ENCODE assay signal across 16 cellular contexts in genomic region chr2:175557810-175558377, GRCh38.
DNase-seq lines count a peak whose midpoint lies in the region; ATAC-seq and TF ChIP-seq lines count a peak whose summit lies in the region.
"Had no signal": no experiment of that assay in that cellular context is flagged by ENCODE, and none has a peak within 500 bp of the region (broad histone marks: within the 10 kb centered on the region; RNA-seq: fewer than 3 reads in every experiment).

No MANE protein-coding gene starts in this region.

- ATAC-seq in HG02840 (IDR thresholded peaks at IDR 0.05; ENCODE audit: low FRiP score, unreplicated experiment) = no peak
- ATAC-seq: CD8-positive, alpha-beta T cell; Panc1 had no signal

- no peak overlapping the region for H3K4me3 ChIP-seq in parathyroid adenoma (ENCODE audit: low read depth, low read length)
- H3K4me3 ChIP-seq: BLaER1, SJCRH30 had no signal

- H3K9me3 ChIP-seq in parathyroid adenoma (ENCODE audit: control insufficient read depth, low read length) = no peaks in the 10 kb centered on the region
- H3K9me3 ChIP-seq: BLaER1, SJCRH30 had no signal

- DNase-seq in Kasumi-1 (lab: John Stamatoyannopoulos, UW) (peak; percentile 39 to 60), NCI-H69 (lab: John Stamatoyannopoulos, UW) (peak; percentile 58), islet precursor cell (peak; percentile 54), SW 1271 (lab: John Stamatoyannopoulos, UW) (no peak), DMS79 treated with DMSO at 0.1 percent for 48 hours (lab: John Stamatoyannopoulos, UW) (no peak)
- no peak for DNase-seq in activated CD4-positive, alpha-beta memory T cell treated with anti-CD3 and anti-CD28 coated beads, Interleukin-2, amount 10 ng/mL, durations not matched to agents 7 days and 5 days
- DNase-seq: CD8-positive, alpha-beta T cell; KG1; NCI-H2029; NCI-H2227 treated with DMSO at 0.1 percent for 48 hours; NCI-H524; SJCRH30 had no signal

- no peaks in the 10 kb centered on the region for H3K9me3 Mint-ChIP-seq in activated CD4-positive, alpha-beta memory T cell treated with anti-CD3 and anti-CD28 coated beads, Interleukin-2, amount 10 ng/mL, durations not matched to agents 7 days and 5 days
- H3K9me3 Mint-ChIP-seq: CD8-positive, alpha-beta T cell had no signal

- H3K9ac ChIP-seq in parathyroid adenoma = no peak overlapping the region
- H3K9ac ChIP-seq: BLaER1 had no signal

- H3K27ac ChIP-seq in parathyroid adenoma = no peak overlapping the region
- H3K27ac ChIP-seq: BLaER1, SJCRH30 had no signal

- H3K27ac Mint-ChIP-seq in activated CD4-positive, alpha-beta memory T cell treated with anti-CD3 and anti-CD28 coated beads, Interleukin-2, amount 10 ng/mL, durations not matched to agents 7 days and 5 days = no peak overlapping the region
- H3K27ac Mint-ChIP-seq: CD8-positive, alpha-beta T cell had no signal

- no peaks in the 10 kb centered on the region for H3K79me2 ChIP-seq in parathyroid adenoma

- no peaks in the 10 kb centered on the region for H3K27me3 ChIP-seq in parathyroid adenoma (ENCODE audit: control insufficient read depth, insufficient read depth, low read length)
- H3K27me3 ChIP-seq: BLaER1 had no signal

- peak overlapping the region; percentile 19 for H3K4me2 ChIP-seq in parathyroid adenoma (ENCODE audit: low read length)
- H3K4me2 ChIP-seq: BLaER1 had no signal

- no peaks in the 10 kb centered on the region for H3K4me1 Mint-ChIP-seq in activated CD4-positive, alpha-beta memory T cell treated with anti-CD3 and anti-CD28 coated beads, Interleukin-2, amount 10 ng/mL, durations not matched to agents 7 days and 5 days

- no peaks in the 10 kb centered on the region for H3K36me3 Mint-ChIP-seq in activated CD4-positive, alpha-beta memory T cell treated with anti-CD3 and anti-CD28 coated beads, Interleukin-2, amount 10 ng/mL, durations not matched to agents 7 days and 5 days (ENCODE audit: low read depth)
- H3K36me3 Mint-ChIP-seq: CD8-positive, alpha-beta T cell had no signal

- H3K27me3 Mint-ChIP-seq in activated CD4-positive, alpha-beta memory T cell treated with anti-CD3 and anti-CD28 coated beads, Interleukin-2, amount 10 ng/mL, durations not matched to agents 7 days and 5 days = peaks cover 10% of the 10 kb centered on the region

- CTCF ChIA-PET in activated CD4-positive, alpha-beta memory T cell treated with anti-CD3 and anti-CD28 coated beads, Interleukin-2, amount 10 ng/mL, durations not matched to agents 7 days and 5 days (lab: Charles Lee) = no interaction called here

- H3K36me3 ChIP-seq in parathyroid adenoma (ENCODE audit: control insufficient read depth, insufficient read depth, low read length) = no peaks in the 10 kb centered on the region
- H3K36me3 ChIP-seq: BLaER1, SJCRH30 had no signal

- peak overlapping the region; percentile 44 for H2AFZ ChIP-seq in parathyroid adenoma

- TF ChIP-seq CTCF in parathyroid adenoma (IDR thresholded peaks at IDR 0.05) = no peak

- POLR2A ChIA-PET in activated CD4-positive, alpha-beta memory T cell treated with anti-CD3 and anti-CD28 coated beads, Interleukin-2, amount 10 ng/mL, durations not matched to agents 7 days and 5 days (lab: Charles Lee) = no interaction called here

- H3K4me3 Mint-ChIP-seq in activated CD4-positive, alpha-beta memory T cell treated with anti-CD3 and anti-CD28 coated beads, Interleukin-2, amount 10 ng/mL, durations not matched to agents 7 days and 5 days = no peak overlapping the region
- H3K4me3 Mint-ChIP-seq: CD8-positive, alpha-beta T cell had no signal

- H3K4me1 ChIP-seq in parathyroid adenoma = no peaks in the 10 kb centered on the region
- H3K4me1 ChIP-seq: BLaER1, SJCRH30 had no signal

Comparison
In these comparisons a context has a peak if more than half of its experiments do, and no peak if none do; other contexts are left out.
1. DNase-seq: peak in Kasumi-1 (2 of 2), NCI-H69 (single experiment) and islet precursor cell (single experiment); none in SW 1271 (0 of 2), activated CD4-positive, alpha-beta memory T cell treated with anti-CD3 and anti-CD28 coated beads, Interleukin-2, amount 10 ng/mL, durations not matched to agents 7 days and 5 days (single experiment) and DMS79 treated with DMSO at 0.1 percent for 48 hours (single experiment).